In genomic region chr9:77827104-77827784, GRCh38 we compare ENCODE assay signal across 14 cellular contexts.
DNase-seq lines count a peak whose midpoint lies in the region; ATAC-seq and FAIRE-seq lines count a peak whose summit lies in the region.
"Had no signal": no experiment of that assay in that cellular context is flagged by ENCODE, and none has a peak within 500 bp of the region (broad histone marks: within the 10 kb centered on the region; RNA-seq: fewer than 3 reads in every experiment).

No MANE protein-coding gene starts in this region.

- H3K27ac ChIP-seq in BLaER1 = peak overlapping the region; percentile 53; the same call in 1 of the 2 replicates
- H3K27ac ChIP-seq: suprapubic skin had no signal

- H3K4me1 ChIP-seq in BLaER1 = peaks cover 38% of the 10 kb centered on the region

- ATAC-seq in GM18511 (IDR thresholded peaks at IDR 0.05; ENCODE audit: unreplicated experiment) = peak; percentile 70
- peak; percentile 84 for ATAC-seq in activated naive CD8-positive, alpha-beta T cell treated with anti-CD3 and anti-CD28 coated beads, Interleukin-2, amount 10 ng/mL, durations not matched to agents 7 days and 5 days (ENCODE audit: low read depth)
- no peak for ATAC-seq in GM19467 (IDR thresholded peaks at IDR 0.05; ENCODE audit: unreplicated experiment)
- ATAC-seq in GM18861 (IDR thresholded peaks at IDR 0.05; ENCODE audit: unreplicated experiment) = no peak

- no peaks in the 10 kb centered on the region for H4K20me1 ChIP-seq in BLaER1

- peaks cover 14% of the 10 kb centered on the region for H3K4me1 Mint-ChIP-seq in activated naive CD8-positive, alpha-beta T cell treated with anti-CD3 and anti-CD28 coated beads, Interleukin-2, amount 10 ng/mL, durations not matched to agents 7 days and 5 days

- H3K27ac Mint-ChIP-seq in activated naive CD8-positive, alpha-beta T cell treated with anti-CD3 and anti-CD28 coated beads, Interleukin-2, amount 10 ng/mL, durations not matched to agents 7 days and 5 days = peak overlapping the region; percentile 73
- H3K27ac Mint-ChIP-seq: memory B cell had no signal

- H3K4me3 ChIP-seq in BLaER1 = no peak overlapping the region
- H3K4me3 ChIP-seq: suprapubic skin had no signal

- H3K4me3 Mint-ChIP-seq in activated naive CD8-positive, alpha-beta T cell treated with anti-CD3 and anti-CD28 coated beads, Interleukin-2, amount 10 ng/mL, durations not matched to agents 7 days and 5 days = peak overlapping the region; percentile 54
- H3K4me3 Mint-ChIP-seq: brain, memory B cell had no signal

- no peaks in the 10 kb centered on the region for H3K27me3 ChIP-seq in BLaER1
- H3K27me3 ChIP-seq: suprapubic skin had no signal

- no peaks in the 10 kb centered on the region for H3K27me3 Mint-ChIP-seq in activated naive CD8-positive, alpha-beta T cell treated with anti-CD3 and anti-CD28 coated beads, Interleukin-2, amount 10 ng/mL, durations not matched to agents 7 days and 5 days
- H3K27me3 Mint-ChIP-seq: brain had no signal

- H3K36me3 ChIP-seq in BLaER1 = no peaks in the 10 kb centered on the region
- H3K36me3 ChIP-seq: suprapubic skin had no signal

- DNase-seq in HuH-7 (ENCODE audit: low spot score) (peak; percentile 19), activated gamma-delta T cell treated with Interleukin-2 at 50 U/mL for 16 hours (no peak), HTR-8/SVneo (ENCODE audit: insufficient read length, low spot score) (no peak)
- DNase-seq in activated naive CD8-positive, alpha-beta T cell treated with anti-CD3 and anti-CD28 coated beads, Interleukin-2, amount 10 ng/mL, durations not matched to agents 7 days and 5 days = no peak
- DNase-seq: activated CD4-positive, CD25-positive, alpha-beta regulatory T cell; Calu3; NCI-H526 had no signal

- no peak overlapping the region for H3K9ac ChIP-seq in BLaER1

- H3K4me2 ChIP-seq in BLaER1 = peak overlapping the region; percentile 51

- no peaks in the 10 kb centered on the region for H3K9me3 ChIP-seq in BLaER1
- H3K9me3 ChIP-seq: suprapubic skin had no signal

- peaks cover 10% of the 10 kb centered on the region for H3K36me3 Mint-ChIP-seq in activated naive CD8-positive, alpha-beta T cell treated with anti-CD3 and anti-CD28 coated beads, Interleukin-2, amount 10 ng/mL, durations not matched to agents 7 days and 5 days
- H3K36me3 Mint-ChIP-seq: memory B cell had no signal

- POLR2A ChIA-PET in activated naive CD8-positive, alpha-beta T cell treated with anti-CD3 and anti-CD28 coated beads, Interleukin-2, amount 10 ng/mL, durations not matched to agents 7 days and 5 days (lab: Charles Lee) = no interaction called here

- H3K9me3 Mint-ChIP-seq in activated naive CD8-positive, alpha-beta T cell treated with anti-CD3 and anti-CD28 coated beads, Interleukin-2, amount 10 ng/mL, durations not matched to agents 7 days and 5 days = no peaks in the 10 kb centered on the region
- H3K9me3 Mint-ChIP-seq: brain, memory B cell had no signal

- no peak for FAIRE-seq in HTR-8/SVneo (lab: Jason Lieb, UNC)

Comparison
In these comparisons a context has a peak if more than half of its experiments do, and no peak if none do; other contexts are left out.
1. ATAC-seq: peak in GM18511 (single experiment) and activated naive CD8-positive, alpha-beta T cell treated with anti-CD3 and anti-CD28 coated beads, Interleukin-2, amount 10 ng/mL, durations not matched to agents 7 days and 5 days (single experiment); none in GM19467 (single experiment) and GM18861 (single experiment).